In the genomic region with DNA sequence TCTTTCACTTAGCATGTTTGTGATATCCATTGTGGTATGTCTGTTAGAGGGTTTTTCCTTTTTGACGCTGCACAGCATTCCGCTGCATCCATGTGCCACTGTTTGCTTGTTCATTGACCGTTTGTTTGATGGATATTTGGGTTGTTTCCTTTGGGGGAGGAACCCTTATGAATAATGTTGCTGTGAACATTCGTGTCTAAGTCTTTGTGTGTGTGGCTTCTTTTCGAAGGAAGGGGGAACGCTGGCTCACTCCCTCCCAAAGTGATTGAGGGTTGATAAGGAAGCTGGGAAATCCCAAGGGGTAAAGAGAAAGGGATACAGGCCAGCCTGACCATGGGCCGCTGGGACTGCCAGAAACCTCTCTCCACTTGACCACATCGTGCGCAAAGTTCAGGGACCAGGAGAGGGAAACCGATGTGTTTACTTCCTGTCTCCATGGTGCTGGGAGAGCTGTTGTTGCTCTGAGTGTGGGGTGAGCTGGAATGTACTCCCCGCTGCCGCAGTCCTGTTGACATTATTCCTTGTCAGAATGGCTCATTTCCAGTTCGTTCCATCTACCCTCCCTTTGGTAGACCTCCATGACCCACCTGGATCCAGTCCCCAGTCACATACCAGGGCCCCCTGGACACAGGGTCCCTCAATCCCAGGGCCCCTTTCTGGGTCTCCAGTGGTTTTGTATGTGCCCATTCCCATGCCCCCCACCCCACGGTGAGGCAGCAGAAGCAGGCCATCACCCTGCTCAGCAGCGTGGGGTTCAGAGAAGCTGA, we compare ENCODE assay signal across 10 cellular contexts. TPM values are rescaled to one million over a fixed set of nuclear protein-coding genes. Genes with fewer than 3 reads are reported as not detected.
A peak's percentile ranks its signal among the peaks of the same experiment; 100 is the strongest.
DNase-seq lines count a peak whose midpoint lies in the region; ATAC-seq and TF ChIP-seq lines count a peak whose summit lies in the region.
"Had no signal": no experiment of that assay in that cellular context is flagged by ENCODE, and none has a peak within 500 bp of the region (broad histone marks: within the 10 kb centered on the region; RNA-seq: fewer than 3 reads in every experiment).

No MANE protein-coding gene starts in this region.

- intact Hi-C loops in sigmoid colon (cut with DNase I): no loop called here

- H3K27me3 ChIP-seq in brain microvascular endothelial cell (replicated peaks) (no peaks in the 10 kb centered on the region), sigmoid colon (no peaks in the 10 kb centered on the region)

- ATAC-seq in GM18867 (IDR thresholded peaks at IDR 0.05; ENCODE audit: unreplicated experiment): no peak

- H3K36me3 ChIP-seq in brain microvascular endothelial cell (replicated peaks) (no peaks in the 10 kb centered on the region), sigmoid colon (no peaks in the 10 kb centered on the region)

- in situ Hi-C loops in brain microvascular endothelial cell (cut with HindIII; ENCODE audit: low pct_ligation_motif_present, low sequenced_read_pairs): no loop called here

- H3K4me1 ChIP-seq in sigmoid colon: peaks cover 0 to 82% (median 79%) of the 10 kb centered on the region in 4 donors

- H3K27ac ChIP-seq in brain microvascular endothelial cell (peak overlapping the region; percentile 86), sigmoid colon (peak overlapping the region; percentile 80 to 98 (median 97))

- TF ChIP-seq CTCF in brain microvascular endothelial cell (IDR thresholded peaks at IDR 0.05; ENCODE audit: low read depth, low read length, missing control alignments) (no peak), sigmoid colon (IDR thresholded peaks at IDR 0.05) (no peak)

- TF ChIP-seq EP300 in sigmoid colon (IDR thresholded peaks at IDR 0.05): peak in 2 of 4 donors; percentile 67 to 75

- H3K9me3 ChIP-seq in sigmoid colon: no peaks in the 10 kb centered on the region

- no peak for TF ChIP-seq POLR2A in sigmoid colon (IDR thresholded peaks at IDR 0.05)

- peak; percentile 58 for DNase-seq in H4 (ENCODE audit: low spot score)
- DNase-seq in brain microvascular endothelial cell: peak; percentile 99
- peak; percentile 55 for DNase-seq in islet precursor cell
- peak; percentile 95 for DNase-seq in sigmoid colon
- DNase-seq in pons (ENCODE audit: low spot score): no peak
- DNase-seq in 8988T: no peak
- DNase-seq in NCI-H187 treated with DMSO at 0.1 percent for 48 hours (lab: John Stamatoyannopoulos, UW): no peak
- DNase-seq: cortex of kidney, GDM1 had no signal

- H3K4me3 ChIP-seq in brain microvascular endothelial cell (ENCODE audit: low read depth, low read length) (no peak overlapping the region), sigmoid colon (no peak overlapping the region)

- 58 to 74% methylated on average over 15 of the region's 15 CpGs for WGBS in sigmoid colon, 2 donors

RNA-seq across cellular contexts. Expression of gene HS1BP3, which starts 39.6 kb away (rescaled TPM):
- total RNA-seq in H4 (2014; rRNA removed; shearing (Covaris generic)): 5.7 and 6.7 TPM in 2 replicates
- 10 to 100 TPM; 32.3 to 54.6 (median 41.8) TPM for total RNA-seq in sigmoid colon
- 10 to 100 TPM; 25.2 to 36.3 (median 25.3) TPM for polyA plus RNA-seq in sigmoid colon

RNA-seq across cellular contexts. Expression of gene GDF7, which starts 55.7 kb away (rescaled TPM):
- 0.02 and 0.04 TPM in 2 replicates for total RNA-seq in H4 (2014; rRNA removed; shearing (Covaris generic))
- total RNA-seq in sigmoid colon: 1 to 10 TPM in 1 of 4 donors, under 1 TPM in 3; 0.49 to 1.6 (median 0.77) TPM
- under 1 TPM; under 0.01 to 0.60 (median under 0.01) TPM for polyA plus RNA-seq in sigmoid colon

Comparison
In these comparisons a context has a peak if more than half of its experiments do, and no peak if none do; other contexts are left out.
1. DNase-seq: peak in H4 (single experiment), brain microvascular endothelial cell (single experiment), islet precursor cell (single experiment) and sigmoid colon (single experiment); none in pons (single experiment), 8988T (single experiment) and NCI-H187 treated with DMSO at 0.1 percent for 48 hours (single experiment).